In genomic region chr14:32821989-32822653, GRCh38 we compare ENCODE assay signal across 19 cellular contexts.
"Had no signal": no experiment of that assay in that cellular context is flagged by ENCODE, and none has a peak within 500 bp of the region (broad histone marks: within the 10 kb centered on the region; RNA-seq: fewer than 3 reads in every experiment).

No MANE protein-coding gene starts in this region.

- H3K27me3 Mint-ChIP-seq: activated CD4-positive, alpha-beta memory T cell treated with anti-CD3 and anti-CD28 coated beads for 36 hours; activated CD4-positive, alpha-beta T cell treated with anti-CD3 and anti-CD28 coated beads for 36 hours; activated CD8-positive, alpha-beta memory T cell treated with anti-CD3 and anti-CD28 coated beads, Interleukin-2, amount 10 ng/mL, durations not matched to agents 7 days and 5 days; dendritic cell treated with granulocyte-macrophage colony-stimulating factor and Interleukin-4, amounts not matched to agents 40 ng/mL and 50 ng/mL, for 4 days; T-helper 17 cell had no signal

- H3K27ac ChIP-seq: adrenal gland, neural progenitor cell, ovary, tibial nerve, vagina, WERI-Rb-1 had no signal

- H3K9ac ChIP-seq: neural progenitor cell had no signal

- H3K9me3 Mint-ChIP-seq: activated CD4-positive, alpha-beta memory T cell treated with anti-CD3 and anti-CD28 coated beads for 36 hours; neural progenitor cell had no signal

- H3K4me3 ChIP-seq: adrenal gland, gastrocnemius medialis, heart right ventricle, neural progenitor cell, ovary, tibial nerve, vagina had no signal

- H2AFZ ChIP-seq: neural progenitor cell had no signal

- H3K9me3 ChIP-seq: adrenal gland, gastrocnemius medialis, heart right ventricle, ovary, tibial nerve, vagina had no signal

- DNase-seq: activated CD4-positive, alpha-beta memory T cell treated with anti-CD3 and anti-CD28 coated beads for 36 hours; activated CD4-positive, alpha-beta T cell treated with anti-CD3 and anti-CD28 coated beads for 36 hours; activated CD8-positive, alpha-beta memory T cell treated with anti-CD3 and anti-CD28 coated beads, Interleukin-2, amount 10 ng/mL, durations not matched to agents 7 days and 5 days; activated naive CD4-positive, alpha-beta T cell treated with anti-CD3 and anti-CD28 coated beads, Interleukin-2, amount 50 U/mL, for 16 hours; activated T-cell treated with anti-CD3 and anti-CD28 coated beads, Interleukin-2, amount 50 U/mL, for 1 hour; adrenal gland; effector memory CD4-positive, alpha-beta T cell; gastrocnemius medialis; heart right ventricle; left colon; ovary; stimulated activated CD4-positive, alpha-beta T cell treated with anti-CD3 and anti-CD28 coated beads, Interleukin-4, amount 100 ng/mL, for 24 hours; stimulated activated naive CD4-positive, alpha-beta T cell; T-helper 17 cell; WERI-Rb-1 had no signal

- H3K4me2 ChIP-seq: neural progenitor cell had no signal

- H3K27ac Mint-ChIP-seq: activated CD4-positive, alpha-beta memory T cell treated with anti-CD3 and anti-CD28 coated beads for 36 hours; activated CD4-positive, alpha-beta T cell treated with anti-CD3 and anti-CD28 coated beads for 36 hours; activated CD8-positive, alpha-beta memory T cell treated with anti-CD3 and anti-CD28 coated beads, Interleukin-2, amount 10 ng/mL, durations not matched to agents 7 days and 5 days; dendritic cell treated with granulocyte-macrophage colony-stimulating factor and Interleukin-4, amounts not matched to agents 40 ng/mL and 50 ng/mL, for 4 days; neural progenitor cell; T-helper 17 cell had no signal

- H3K4me1 ChIP-seq: adrenal gland, vagina had no signal

- H3K36me3 Mint-ChIP-seq: activated CD4-positive, alpha-beta memory T cell treated with anti-CD3 and anti-CD28 coated beads for 36 hours; activated CD8-positive, alpha-beta memory T cell treated with anti-CD3 and anti-CD28 coated beads, Interleukin-2, amount 10 ng/mL, durations not matched to agents 7 days and 5 days had no signal

- H3K36me3 ChIP-seq: adrenal gland, gastrocnemius medialis, neural progenitor cell, ovary, tibial nerve, vagina, WERI-Rb-1 had no signal

- H3K4me1 Mint-ChIP-seq: activated CD4-positive, alpha-beta T cell treated with anti-CD3 and anti-CD28 coated beads for 36 hours; activated CD8-positive, alpha-beta memory T cell treated with anti-CD3 and anti-CD28 coated beads, Interleukin-2, amount 10 ng/mL, durations not matched to agents 7 days and 5 days; T-helper 17 cell had no signal

- H3K4me3 Mint-ChIP-seq: activated CD4-positive, alpha-beta memory T cell treated with anti-CD3 and anti-CD28 coated beads for 36 hours; activated CD4-positive, alpha-beta T cell treated with anti-CD3 and anti-CD28 coated beads for 36 hours; activated CD8-positive, alpha-beta memory T cell treated with anti-CD3 and anti-CD28 coated beads, Interleukin-2, amount 10 ng/mL, durations not matched to agents 7 days and 5 days; dendritic cell treated with granulocyte-macrophage colony-stimulating factor and Interleukin-4, amounts not matched to agents 40 ng/mL and 50 ng/mL, for 4 days; neural progenitor cell; T-helper 17 cell had no signal

- H3K27me3 ChIP-seq: adrenal gland, gastrocnemius medialis, heart right ventricle, neural progenitor cell, ovary, tibial nerve, vagina had no signal
